Comparison of ENCODE assay signal across 1 cellular context in the genomic region with DNA sequence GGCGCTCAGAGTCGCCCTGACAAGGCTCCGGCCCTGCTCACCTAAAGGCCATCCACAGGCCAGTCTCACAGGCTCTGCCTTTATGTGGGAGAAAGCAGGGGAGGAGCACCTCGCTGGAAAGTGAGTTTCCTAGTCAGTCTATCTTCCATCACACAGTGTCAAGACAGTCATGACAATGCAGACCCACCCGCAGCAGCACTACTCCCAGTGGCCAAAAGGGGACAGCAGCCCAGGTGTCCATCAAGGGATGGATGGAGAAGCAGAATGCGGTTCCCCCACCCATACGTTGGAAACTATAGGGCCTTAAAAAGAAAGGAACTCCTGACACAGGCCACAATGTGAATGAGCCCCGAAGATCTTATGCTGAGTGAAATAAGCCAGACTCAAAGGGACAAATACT.
TF ChIP-seq lines count a peak whose summit lies in the region.

No MANE protein-coding gene starts in this region.

TF ChIP-seq in WTC11, 78 proteins besides CTCF, POLR2A, EP300 and RAD21 (continued from another document):
- TF ChIP-seq PRDM15 (CRISPR knock-in tag; IDR thresholded peaks at IDR 0.05) (no peak), ZNF138 (CRISPR knock-in tag; conservative IDR thresholded peaks at IDR 0.05) (no peak), ELF4 (CRISPR knock-in tag; IDR thresholded peaks at IDR 0.05; ENCODE audit: low read depth) (no peak), SMAD3 (CRISPR knock-in tag; IDR thresholded peaks at IDR 0.05; ENCODE audit: borderline replicate concordance) (no peak), CBFB (CRISPR knock-in tag; IDR thresholded peaks at IDR 0.05; ENCODE audit: low read depth) (no peak), NFATC4 (CRISPR knock-in tag; IDR thresholded peaks at IDR 0.05) (no peak), MYBL2 (CRISPR knock-in tag; IDR thresholded peaks at IDR 0.05) (no peak), ERG (CRISPR knock-in tag; IDR thresholded peaks at IDR 0.05) (no peak), PRRX2 (CRISPR knock-in tag; IDR thresholded peaks at IDR 0.05) (no peak)
- TF ChIP-seq, protein P1, sequence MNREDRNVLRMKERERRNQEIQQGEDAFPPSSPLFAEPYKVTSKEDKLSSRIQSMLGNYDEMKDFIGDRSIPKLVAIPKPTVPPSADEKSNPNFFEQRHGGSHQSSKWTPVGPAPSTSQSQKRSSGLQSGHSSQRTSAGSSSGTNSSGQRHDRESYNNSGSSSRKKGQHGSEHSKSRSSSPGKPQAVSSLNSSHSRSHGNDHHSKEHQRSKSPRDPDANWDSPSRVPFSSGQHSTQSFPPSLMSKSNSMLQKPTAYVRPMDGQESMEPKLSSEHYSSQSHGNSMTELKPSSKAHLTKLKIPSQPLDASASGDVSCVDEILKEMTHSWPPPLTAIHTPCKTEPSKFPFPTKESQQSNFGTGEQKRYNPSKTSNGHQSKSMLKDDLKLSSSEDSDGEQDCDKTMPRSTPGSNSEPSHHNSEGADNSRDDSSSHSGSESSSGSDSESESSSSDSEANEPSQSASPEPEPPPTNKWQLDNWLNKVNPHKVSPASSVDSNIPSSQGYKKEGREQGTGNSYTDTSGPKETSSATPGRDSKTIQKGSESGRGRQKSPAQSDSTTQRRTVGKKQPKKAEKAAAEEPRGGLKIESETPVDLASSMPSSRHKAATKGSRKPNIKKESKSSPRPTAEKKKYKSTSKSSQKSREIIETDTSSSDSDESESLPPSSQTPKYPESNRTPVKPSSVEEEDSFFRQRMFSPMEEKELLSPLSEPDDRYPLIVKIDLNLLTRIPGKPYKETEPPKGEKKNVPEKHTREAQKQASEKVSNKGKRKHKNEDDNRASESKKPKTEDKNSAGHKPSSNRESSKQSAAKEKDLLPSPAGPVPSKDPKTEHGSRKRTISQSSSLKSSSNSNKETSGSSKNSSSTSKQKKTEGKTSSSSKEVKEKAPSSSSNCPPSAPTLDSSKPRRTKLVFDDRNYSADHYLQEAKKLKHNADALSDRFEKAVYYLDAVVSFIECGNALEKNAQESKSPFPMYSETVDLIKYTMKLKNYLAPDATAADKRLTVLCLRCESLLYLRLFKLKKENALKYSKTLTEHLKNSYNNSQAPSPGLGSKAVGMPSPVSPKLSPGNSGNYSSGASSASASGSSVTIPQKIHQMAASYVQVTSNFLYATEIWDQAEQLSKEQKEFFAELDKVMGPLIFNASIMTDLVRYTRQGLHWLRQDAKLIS (CRISPR knock-in tag; IDR thresholded peaks at IDR 0.05; ENCODE audit: borderline replicate concordance): no peak
- TF ChIP-seq, protein P2, sequence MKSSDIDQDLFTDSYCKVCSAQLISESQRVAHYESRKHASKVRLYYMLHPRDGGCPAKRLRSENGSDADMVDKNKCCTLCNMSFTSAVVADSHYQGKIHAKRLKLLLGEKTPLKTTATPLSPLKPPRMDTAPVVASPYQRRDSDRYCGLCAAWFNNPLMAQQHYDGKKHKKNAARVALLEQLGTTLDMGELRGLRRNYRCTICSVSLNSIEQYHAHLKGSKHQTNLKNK (CRISPR knock-in tag; IDR thresholded peaks at IDR 0.05): no peak
- TF ChIP-seq, protein P3, sequence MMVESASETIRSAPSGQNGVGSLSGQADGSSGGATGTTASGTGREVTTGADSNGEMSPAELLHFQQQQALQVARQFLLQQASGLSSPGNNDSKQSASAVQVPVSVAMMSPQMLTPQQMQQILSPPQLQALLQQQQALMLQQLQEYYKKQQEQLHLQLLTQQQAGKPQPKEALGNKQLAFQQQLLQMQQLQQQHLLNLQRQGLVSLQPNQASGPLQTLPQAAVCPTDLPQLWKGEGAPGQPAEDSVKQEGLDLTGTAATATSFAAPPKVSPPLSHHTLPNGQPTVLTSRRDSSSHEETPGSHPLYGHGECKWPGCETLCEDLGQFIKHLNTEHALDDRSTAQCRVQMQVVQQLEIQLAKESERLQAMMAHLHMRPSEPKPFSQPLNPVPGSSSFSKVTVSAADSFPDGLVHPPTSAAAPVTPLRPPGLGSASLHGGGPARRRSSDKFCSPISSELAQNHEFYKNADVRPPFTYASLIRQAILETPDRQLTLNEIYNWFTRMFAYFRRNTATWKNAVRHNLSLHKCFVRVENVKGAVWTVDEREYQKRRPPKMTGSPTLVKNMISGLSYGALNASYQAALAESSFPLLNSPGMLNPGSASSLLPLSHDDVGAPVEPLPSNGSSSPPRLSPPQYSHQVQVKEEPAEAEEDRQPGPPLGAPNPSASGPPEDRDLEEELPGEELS (CRISPR knock-in tag; IDR thresholded peaks at IDR 0.05): no peak
